In genomic region chr10:131591936-131592335, GRCh38 we compare ENCODE assay signal across 22 cellular contexts.
"Had no signal": no experiment of that assay in that cellular context is flagged by ENCODE, and none has a peak within 500 bp of the region (broad histone marks: within the 10 kb centered on the region; RNA-seq: fewer than 3 reads in every experiment).

No MANE protein-coding gene starts in this region.

- H3K27ac ChIP-seq: brain microvascular endothelial cell, colonic mucosa, Peyer's patch, RWPE1, WERI-Rb-1 had no signal

- DNase-seq: activated CD4-positive, alpha-beta memory T cell treated with anti-CD3 and anti-CD28 coated beads, Interleukin-2, amount 10 ng/mL, durations not matched to agents 7 days and 5 days; activated CD4-positive, alpha-beta T cell treated with anti-CD3 and anti-CD28 coated beads for 36 hours; activated CD4-positive, alpha-beta T cell treated with anti-CD3 and anti-CD28 coated beads, Interleukin-2, amount 50 U/mL, for 1 hour; activated gamma-delta T cell; activated naive CD4-positive, alpha-beta T cell treated with anti-CD3 and anti-CD28 coated beads for 36 hours; activated T-cell treated with anti-CD3 and anti-CD28 coated beads for 4 hours; activated T-cell treated with anti-CD3 and anti-CD28 coated beads, Interleukin-2, amount 50 U/mL, for 48 hours; brain microvascular endothelial cell; colonic mucosa; NCI-H1048; NCI-H146; NCI-H187 treated with DMSO at 0.1 percent for 48 hours; NCI-H2081 treated with DMSO at 0.1 percent for 48 hours; NCI-H446; NCI-H524; Peyer's patch; Right ventricle myocardium superior; T-helper 17 cell; T1000; WERI-Rb-1 had no signal

- H3K4me3 ChIP-seq: colonic mucosa, Peyer's patch had no signal

- H3K27me3 ChIP-seq: brain microvascular endothelial cell, colonic mucosa, Peyer's patch had no signal

- H3K4me1 ChIP-seq: colonic mucosa, Peyer's patch had no signal

- ATAC-seq: activated CD4-positive, alpha-beta T cell treated with anti-CD3 and anti-CD28 coated beads for 36 hours; activated T-helper 17 cell treated with anti-CD3 and anti-CD28 coated beads, Interleukin-2, amount 50 U/mL, for 72 hours; T-helper 17 cell had no signal

- H3K36me3 ChIP-seq: brain microvascular endothelial cell, colonic mucosa, Peyer's patch, WERI-Rb-1 had no signal

- H3K9me3 ChIP-seq: colonic mucosa, Peyer's patch had no signal
